9 cellular contexts compared by ENCODE assay signal in genomic region chr4:6582889-6583504, GRCh38. TPM values are rescaled to one million over a fixed set of nuclear protein-coding genes. Genes with fewer than 3 reads are reported as not detected.
A peak's percentile ranks its signal among the peaks of the same experiment; 100 is the strongest.
DNase-seq lines count a peak whose midpoint lies in the region; ATAC-seq and TF ChIP-seq lines count a peak whose summit lies in the region.
"Had no signal": no experiment of that assay in that cellular context is flagged by ENCODE, and none has a peak within 500 bp of the region (broad histone marks: within the 10 kb centered on the region; RNA-seq: fewer than 3 reads in every experiment).

No MANE protein-coding gene starts in this region.

- H3K36me3 Mint-ChIP-seq in natural killer cell, result peaks cover 7% of the 10 kb centered on the region

- no peak for DNase-seq in activated CD4-positive, CD25-positive, alpha-beta regulatory T cell treated with anti-CD3 and anti-CD28 coated beads, Interleukin-2, amount 50 U/mL, for 72 hours
- DNase-seq in KBM-7, result peak; percentile 37
- peak; percentile 72 for DNase-seq in astrocyte of the hippocampus (ENCODE audit: low read depth, low spot score)
- no peak for DNase-seq in natural killer cell
- no peak for DNase-seq in NCI-H187 (lab: John Stamatoyannopoulos, UW)
- DNase-seq in stimulated activated naive CD4-positive, alpha-beta T cell (lab: John Stamatoyannopoulos, UW), result no peak

- H3K9me3 Mint-ChIP-seq in natural killer cell, result peaks cover 4% of the 10 kb centered on the region in 2 donors

- H3K27ac Mint-ChIP-seq in natural killer cell, result no peak overlapping the region
- H3K27ac Mint-ChIP-seq: brain had no signal

- H3K4me1 Mint-ChIP-seq in natural killer cell, result peaks cover 0 to 23% of the 10 kb centered on the region in 2 donors
- H3K4me1 Mint-ChIP-seq: brain had no signal

- TF ChIP-seq CTCF in natural killer cell (IDR thresholded peaks at IDR 0.05), result no peak

- H3K27me3 Mint-ChIP-seq in natural killer cell (ENCODE audit: low read depth in 2 of 2), result no peaks in the 10 kb centered on the region
- H3K27me3 Mint-ChIP-seq: brain had no signal

- ATAC-seq in activated CD4-positive, CD25-positive, alpha-beta regulatory T cell treated with anti-CD3 and anti-CD28 coated beads, Interleukin-2, amount 50 U/mL, for 24 hours, result peak; percentile 49 to 56
- ATAC-seq in natural killer cell (peak in 2 of 3 donors; percentile 70), HG02610 (IDR thresholded peaks at IDR 0.05; ENCODE audit: unreplicated experiment) (no peak)

- intact Hi-C loops in natural killer cell (cut with micrococcal nuclease), result no loop called here

- H3K4me3 Mint-ChIP-seq in natural killer cell, result no peak overlapping the region
- H3K4me3 Mint-ChIP-seq: brain had no signal

- in situ Hi-C loops in KBM-7 (cut with MboI; ENCODE audit: low pct_unique_long_range_greater_than_20kb, low sequenced_read_pairs), result no loop called here

RNA-seq across cellular contexts. Expression of gene MAN2B2, which starts 8.0 kb away (rescaled TPM):
- total RNA-seq in natural killer cell, result 10 to 100 TPM; 34.5 to 47.8 (median 39.0) TPM

RNA-seq across cellular contexts. Expression of gene MRFAP1, which starts 57.5 kb away (rescaled TPM):
- total RNA-seq in natural killer cell, result 100 to 1,000 TPM; 105 to 146 (median 146) TPM

Comparison
In these comparisons a context has a peak if more than half of its experiments do, and no peak if none do; other contexts are left out.
1. DNase-seq: peak in KBM-7 (single experiment) and astrocyte of the hippocampus (single experiment); none in activated CD4-positive, CD25-positive, alpha-beta regulatory T cell treated with anti-CD3 and anti-CD28 coated beads, Interleukin-2, amount 50 U/mL, for 72 hours (single experiment), natural killer cell (single experiment), NCI-H187 (0 of 2) and stimulated activated naive CD4-positive, alpha-beta T cell (0 of 6).